In genomic region chr11:75534291-75535038, GRCh38 we compare ENCODE assay signal across 16 cellular contexts. TPM values are rescaled to one million over a fixed set of nuclear protein-coding genes. Genes with fewer than 3 reads are reported as not detected.
A peak's percentile ranks its signal among the peaks of the same experiment; 100 is the strongest.
DNase-seq lines count a peak whose midpoint lies in the region; ATAC-seq, FAIRE-seq and TF ChIP-seq lines count a peak whose summit lies in the region.
"Had no signal": no experiment of that assay in that cellular context is flagged by ENCODE, and none has a peak within 500 bp of the region (broad histone marks: within the 10 kb centered on the region; RNA-seq: fewer than 3 reads in every experiment).

No MANE protein-coding gene starts in this region.

- no peaks in the 10 kb centered on the region for H3K79me2 ChIP-seq in keratinocyte (ENCODE audit: control insufficient read depth, insufficient read depth, low read length)

- H3K27me3 ChIP-seq in BLaER1 (no peaks in the 10 kb centered on the region), keratinocyte (ENCODE audit: control insufficient read depth, extremely low read depth, insufficient read depth, low read length) (no peaks in the 10 kb centered on the region), thyroid gland (no peaks in the 10 kb centered on the region)

- H3K9ac ChIP-seq in BLaER1 (peak overlapping the region; percentile 0; the same call in 1 of the 2 replicates), keratinocyte (ENCODE audit: control insufficient read depth, extremely low read depth, insufficient read depth, low read length) (no peak overlapping the region)

- peaks cover 40% of the 10 kb centered on the region for H3K4me1 Mint-ChIP-seq in T-helper 17 cell
- H3K4me1 Mint-ChIP-seq in activated naive CD8-positive, alpha-beta T cell treated with anti-CD3 and anti-CD28 coated beads for 36 hours = peaks cover 15% of the 10 kb centered on the region

- intact Hi-C loops in thyroid gland (cut with DNase I) = no loop called here

- no peaks in the 10 kb centered on the region for H3K27me3 Mint-ChIP-seq in T-helper 17 cell
- H3K27me3 Mint-ChIP-seq in activated naive CD8-positive, alpha-beta T cell treated with anti-CD3 and anti-CD28 coated beads for 36 hours = peaks cover 7% of the 10 kb centered on the region

- H3K9me3 Mint-ChIP-seq in activated naive CD8-positive, alpha-beta T cell treated with anti-CD3 and anti-CD28 coated beads for 36 hours = no peaks in the 10 kb centered on the region
- H3K9me3 Mint-ChIP-seq: activated naive CD4-positive, alpha-beta T cell treated with anti-CD3 and anti-CD28 coated beads, Interleukin-2, amount 10 ng/mL, durations not matched to agents 7 days and 5 days; naive B cell had no signal

- H3K4me2 ChIP-seq in BLaER1 (peak overlapping the region; percentile 71), keratinocyte (ENCODE audit: control insufficient read depth, extremely low read depth, insufficient read depth, low read depth, low read length) (peak overlapping the region; percentile 27)

- 55 to 68% methylated on average over 14 of the region's 14 CpGs for WGBS in thyroid gland, 2 donors

- TF ChIP-seq POLR2A in thyroid gland (IDR thresholded peaks at IDR 0.05) = no peak

- H3K9me3 ChIP-seq in BLaER1 = no peaks in the 10 kb centered on the region
- H3K9me3 ChIP-seq in T-helper 17 cell (ENCODE audit: control insufficient read depth, low read length, poor library complexity, severe bottlenecking) = no peaks in the 10 kb centered on the region
- no peaks in the 10 kb centered on the region for H3K9me3 ChIP-seq in keratinocyte (ENCODE audit: control insufficient read depth, low read depth, low read length)
- H3K9me3 ChIP-seq in thyroid gland = no peaks in the 10 kb centered on the region

- H2AFZ ChIP-seq in keratinocyte (ENCODE audit: control insufficient read depth, low read length) = peak overlapping the region; percentile 63

- H3K27ac ChIP-seq in BLaER1 (peak overlapping the region; percentile 33), keratinocyte (ENCODE audit: control insufficient read depth, insufficient read depth, low read length) (no peak overlapping the region), thyroid gland (no peak overlapping the region)

- peak overlapping the region; percentile 21 for H3K27ac Mint-ChIP-seq in T-helper 17 cell
- H3K27ac Mint-ChIP-seq in activated naive CD8-positive, alpha-beta T cell treated with anti-CD3 and anti-CD28 coated beads for 36 hours = no peak overlapping the region
- H3K27ac Mint-ChIP-seq: B cell had no signal

- TF ChIP-seq CTCF in keratinocyte (optimal IDR thresholded peaks at IDR 0.05 in 1 of 3, IDR thresholded peaks at IDR 0.05 in 1 of 3, conservative IDR thresholded peaks at IDR 0.05 in 1 of 3; ENCODE audit: extremely low read depth in 1 of 3, insufficient read depth in 2 of 3, low read length in 3 of 3) (no peak), thyroid gland (IDR thresholded peaks at IDR 0.05) (no peak)

- H3K36me3 ChIP-seq in BLaER1 (no peaks in the 10 kb centered on the region), keratinocyte (ENCODE audit: control insufficient read depth in 2 of 2, extremely low read depth in 1 of 2, insufficient read depth in 2 of 2, low read length in 2 of 2) (no peaks in the 10 kb centered on the region), thyroid gland (no peaks in the 10 kb centered on the region)

- no peaks in the 10 kb centered on the region for H3K36me3 Mint-ChIP-seq in T-helper 17 cell (ENCODE audit: low read depth)
- no peaks in the 10 kb centered on the region for H3K36me3 Mint-ChIP-seq in activated naive CD8-positive, alpha-beta T cell treated with anti-CD3 and anti-CD28 coated beads for 36 hours
- H3K36me3 Mint-ChIP-seq: activated naive CD4-positive, alpha-beta T cell treated with anti-CD3 and anti-CD28 coated beads, Interleukin-2, amount 10 ng/mL, durations not matched to agents 7 days and 5 days; naive B cell had no signal

- H3K4me3 Mint-ChIP-seq in T-helper 17 cell = no peak overlapping the region
- H3K4me3 Mint-ChIP-seq in activated naive CD8-positive, alpha-beta T cell treated with anti-CD3 and anti-CD28 coated beads for 36 hours = no peak overlapping the region
- H3K4me3 Mint-ChIP-seq: activated naive CD4-positive, alpha-beta T cell treated with anti-CD3 and anti-CD28 coated beads, Interleukin-2, amount 10 ng/mL, durations not matched to agents 7 days and 5 days; B cell had no signal

- H3K4me3 ChIP-seq in BLaER1 (no peak overlapping the region), keratinocyte (ENCODE audit: control insufficient read depth in 2 of 3, extremely low read depth in 1 of 3, insufficient read depth in 2 of 3, low read depth in 1 of 3, low read length in 3 of 3) (no peak overlapping the region), thyroid gland (replicated peaks in 1 of 3) (no peak overlapping the region)

- no peaks in the 10 kb centered on the region for H3K9me1 ChIP-seq in keratinocyte (ENCODE audit: control insufficient read depth, extremely low read depth, insufficient read depth, low read length)

- DNase-seq in Daoy (ENCODE audit: low read depth) = peak; percentile 27
- no peak for DNase-seq in T-helper 17 cell
- no peak for DNase-seq in keratinocyte (ENCODE audit: low read depth, low spot score)
- no peak for DNase-seq in HPDE6-E6E7 (ENCODE audit: extremely low spot score)
- DNase-seq in thyroid gland = no peak
- no peak for DNase-seq in activated naive CD8-positive, alpha-beta T cell treated with anti-CD3 and anti-CD28 coated beads for 36 hours
- DNase-seq: activated naive CD4-positive, alpha-beta T cell treated with anti-CD3 and anti-CD28 coated beads, Interleukin-2, amount 10 ng/mL, durations not matched to agents 7 days and 5 days; naive B cell; NCI-H1436; NCI-H446 treated with DMSO at 0.1 percent for 48 hours; stimulated activated CD4-positive, alpha-beta T cell treated with anti-CD3 and anti-CD28 coated beads, Interleukin-1b, Interleukin-23, amount 100 ng/mL, for 48 hours; stimulated activated CD8-positive, alpha-beta memory T cell treated with anti-CD3 and anti-CD28 coated beads, Interleukin-4, amount 100 ng/mL, for 48 hours; T1000 had no signal

- dilution Hi-C loops in keratinocyte (cut with MboI; ENCODE audit: extremely low pct_ligation_motif_present, low sequenced_read_pairs) = no loop called here

- ATAC-seq in T-helper 17 cell (no peak), HG03354 (IDR thresholded peaks at IDR 0.05; ENCODE audit: poor library complexity, severe bottlenecking, unreplicated experiment) (no peak)

- H3K4me1 ChIP-seq in BLaER1 = peaks cover 84% of the 10 kb centered on the region
- H3K4me1 ChIP-seq in keratinocyte (ENCODE audit: control insufficient read depth, extremely low read depth, insufficient read depth, low read length) = peaks cover 10% of the 10 kb centered on the region
- H3K4me1 ChIP-seq in thyroid gland = peaks cover 0 to 3% of the 10 kb centered on the region in 2 donors

- H4K20me1 ChIP-seq in BLaER1 = no peaks in the 10 kb centered on the region
- no peaks in the 10 kb centered on the region for H4K20me1 ChIP-seq in keratinocyte (ENCODE audit: control insufficient read depth, extremely low read depth, insufficient read depth, low read length)

- no peak for FAIRE-seq in keratinocyte (lab: Jason Lieb, UNC)

RNA-seq across cellular contexts. Expression of gene GDPD5, which starts 8.7 kb away (rescaled TPM):
- 2.6 and 3.7 TPM in 2 replicates for total RNA-seq in Daoy (2014; rRNA removed; shearing (Covaris generic))
- total RNA-seq in T-helper 17 cell (100 to 1,000 TPM in 1 of 2 donors, 10 to 100 TPM in 1; 77.3 to 108 TPM), thyroid gland (1 to 10 TPM; 5.6 to 6.4 (median 6.1) TPM)
- polyA plus RNA-seq in keratinocyte = 2.1 to 4.0 TPM (median 3.1 TPM) in 3 replicates
- polyA plus RNA-seq in keratinocyte (2011; ENCODE audit: low read depth) = 0.45 TPM
- 1.7 and 2.9 TPM in 2 replicates for polyA plus RNA-seq in keratinocyte (2011; cell fraction: cytosol; rRNA removed)
- polyA plus RNA-seq in keratinocyte (2011; cell fraction: nucleus; rRNA removed) = 9.3 and 14.4 TPM in 2 replicates
- 0.83 and 6.4 TPM in 2 replicates for polyA plus RNA-seq in keratinocyte (2012; ENCODE audit: low replicate concordance)
- polyA minus RNA-seq in keratinocyte = 5.0 to 24.4 TPM (median 6.7 TPM) in 3 replicates
- 8.6 TPM for polyA minus RNA-seq in keratinocyte (2011; cell fraction: cytosol; rRNA and poly(A)+ RNA removed)
- polyA minus RNA-seq in keratinocyte (2011; cell fraction: nucleus; rRNA and poly(A)+ RNA removed) = 9.1 and 13.0 TPM in 2 replicates
- 1 to 10 TPM; 5.9 to 6.6 TPM for total RNA-seq in activated naive CD8-positive, alpha-beta T cell treated with anti-CD3 and anti-CD28 coated beads for 36 hours

RNA-seq across cellular contexts. Expression of gene SERPINH1, which starts 27.6 kb away (rescaled TPM):
- total RNA-seq in Daoy (2014; rRNA removed; shearing (Covaris generic)) = 300 and 415 TPM in 2 replicates
- total RNA-seq in T-helper 17 cell = 1 to 10 TPM; 3.5 to 3.6 TPM
- polyA plus RNA-seq in keratinocyte = 131 to 152 TPM (median 136 TPM) in 3 replicates
- polyA plus RNA-seq in keratinocyte (2011; ENCODE audit: low read depth) = 21.2 TPM
- 55.7 and 96.8 TPM in 2 replicates for polyA plus RNA-seq in keratinocyte (2011; cell fraction: cytosol; rRNA removed)
- polyA plus RNA-seq in keratinocyte (2011; cell fraction: nucleus; rRNA removed) = 222 and 300 TPM in 2 replicates
- polyA plus RNA-seq in keratinocyte (2012; ENCODE audit: low replicate concordance) = 44.1 and 204 TPM in 2 replicates
- polyA minus RNA-seq in keratinocyte = 94.3 to 326 TPM (median 110 TPM) in 3 replicates
- polyA minus RNA-seq in keratinocyte (2011; cell fraction: cytosol; rRNA and poly(A)+ RNA removed) = 352 TPM
- 249 and 254 TPM in 2 replicates for polyA minus RNA-seq in keratinocyte (2011; cell fraction: nucleus; rRNA and poly(A)+ RNA removed)
- total RNA-seq in thyroid gland = 100 to 1,000 TPM; 102 to 167 (median 143) TPM
- 10 to 100 TPM; 18.9 to 19.4 TPM for total RNA-seq in activated naive CD8-positive, alpha-beta T cell treated with anti-CD3 and anti-CD28 coated beads for 36 hours

Comparison
In these comparisons a context has a peak if more than half of its experiments do, and no peak if none do; other contexts are left out.
1. RNA of gene GDPD5, which starts 8.7 kb away (total RNA-seq): 77.3 to 108 TPM in T-helper 17 cell; 5.9 to 6.6 TPM in activated naive CD8-positive, alpha-beta T cell treated with anti-CD3 and anti-CD28 coated beads for 36 hours, 5.6 to 6.4 TPM in thyroid gland and 2.6 to 3.7 TPM in Daoy; every median in the first group is over 10 times any median in the second.
2. RNA of gene SERPINH1, which starts 27.6 kb away (total RNA-seq): 300 to 415 TPM in Daoy and 102 to 167 TPM in thyroid gland; 18.9 to 19.4 TPM in activated naive CD8-positive, alpha-beta T cell treated with anti-CD3 and anti-CD28 coated beads for 36 hours and 3.5 to 3.6 TPM in T-helper 17 cell; every median in the first group is over 4 times any median in the second.